Comparison of ENCODE assay signal across 8 cellular contexts in the genomic region with DNA sequence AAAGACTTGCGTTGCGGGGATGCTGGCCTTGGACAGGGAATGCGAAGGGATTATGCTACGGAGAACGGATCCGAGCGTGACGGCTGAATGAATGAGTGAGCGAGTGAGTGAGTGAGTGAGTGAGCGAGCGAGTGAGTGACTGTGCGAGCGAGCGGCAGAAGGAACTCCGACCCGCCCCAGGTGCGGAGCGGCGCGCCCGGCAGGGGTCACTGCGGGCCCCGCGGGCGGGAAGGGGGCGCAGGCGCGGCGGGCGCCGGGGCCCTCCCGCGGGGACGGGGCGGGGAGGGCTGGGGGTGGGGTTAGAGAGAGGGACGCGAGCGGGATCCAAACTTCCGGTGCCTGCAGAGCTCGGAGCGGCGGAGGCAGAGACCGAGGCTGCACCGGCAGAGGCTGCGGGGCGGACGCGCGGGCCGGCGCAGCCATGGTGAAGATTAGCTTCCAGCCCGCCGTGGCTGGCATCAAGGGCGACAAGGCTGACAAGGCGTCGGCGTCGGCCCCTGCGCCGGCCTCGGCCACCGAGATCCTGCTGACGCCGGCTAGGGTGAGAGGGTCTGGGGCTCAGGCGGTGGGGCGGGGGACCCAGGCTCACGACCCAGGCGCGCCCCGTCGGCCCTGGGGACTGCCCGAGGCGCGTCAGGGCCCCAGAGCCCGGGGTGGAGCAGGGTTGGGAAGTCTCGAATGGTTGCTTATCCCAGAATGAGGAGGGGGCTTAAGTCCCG. TPM values are rescaled to one million over a fixed set of nuclear protein-coding genes. Genes with fewer than 3 reads are reported as not detected.
A peak's percentile ranks its signal among the peaks of the same experiment; 100 is the strongest.
DNase-seq lines count a peak whose midpoint lies in the region; ATAC-seq, FAIRE-seq and TF ChIP-seq lines count a peak whose summit lies in the region.

Gene ITM2C (plus strand): TSS at position 338 of the 719 bp plus-strand sequence. CDS start 84 bp downstream, at position 422.

- no peak for TF ChIP-seq CTCF in astrocyte (IDR thresholded peaks at IDR 0.05; ENCODE audit: insufficient read depth, low read depth, low read length)
- TF ChIP-seq CTCF in gastrocnemius medialis (IDR thresholded peaks at IDR 0.05 in 4 of 5, conservative IDR thresholded peaks at IDR 0.05 in 1 of 5): peak in 2 of 5 experiments; percentile 11 to 19

- DNase-seq in LHCN-M2 (ENCODE audit: low read depth) (peak; percentile 39), astrocyte (ENCODE audit: low read depth) (peak; percentile 25), hippocampal formation (lab: John Stamatoyannopoulos, UW) (peak; percentile 38 to 63), gastrocnemius medialis (no peak), NCI-H128 (lab: John Stamatoyannopoulos, UW; ENCODE audit: unreplicated experiment) (no peak)

- no peak for TF ChIP-seq POLR2A in gastrocnemius medialis (IDR thresholded peaks at IDR 0.05)

- no peak within 1 kb of the TSS for H3K27ac ChIP-seq in astrocyte (ENCODE audit: low read depth, low read length)
- H3K27ac ChIP-seq in gastrocnemius medialis: peak within 1 kb of the TSS in 3 of 4 donors; percentile 5 to 38 (median 26)

- peaks cover 43% of the 10 kb centered on the region for H3K4me1 ChIP-seq in ES-I3 (ENCODE audit: insufficient read depth, low read length)
- H3K4me1 ChIP-seq in astrocyte (ENCODE audit: insufficient read depth, low read length): peaks cover 33% of the 10 kb centered on the region
- no peaks in the 10 kb centered on the region for H3K4me1 ChIP-seq in gastrocnemius medialis

- H3K4me2 ChIP-seq in astrocyte (ENCODE audit: low read length): peak within 1 kb of the TSS; percentile 93

- peak; percentile 54 for ATAC-seq in GM21786 (IDR thresholded peaks at IDR 0.05; ENCODE audit: unreplicated experiment)
- ATAC-seq in gastrocnemius medialis: peak; percentile 34 to 54

- peaks cover 26% of the 10 kb centered on the region for H3K27me3 Mint-ChIP-seq in astrocyte (ENCODE audit: low read depth, unreplicated experiment)

- H3K9me3 ChIP-seq in ES-I3 (ENCODE audit: control insufficient read depth, insufficient read depth, low read length) (no peaks in the 10 kb centered on the region), astrocyte (ENCODE audit: insufficient read depth, low read depth, low read length) (no peaks in the 10 kb centered on the region), gastrocnemius medialis (no peaks in the 10 kb centered on the region)

- intact Hi-C loops in T-helper 2 cell treated with Interferon-gamma antibody and Interleukin-4, amounts not matched to agents 100 ng/mL and 5 ng/mL, for 36 hours (cut with micrococcal nuclease): loop anchor here (2.0 to 5.0 kb wide), 2 partner anchors 60 to 118 kb away; partner anchors contain the start of gene GPR55
- intact Hi-C loops in gastrocnemius medialis (cut with DNase I; ENCODE audit: low total_unique reads): no loop called here

- peaks cover 35% of the 10 kb centered on the region for H4K20me1 ChIP-seq in astrocyte (ENCODE audit: insufficient read depth, low read length)

- H3K9me3 Mint-ChIP-seq in astrocyte (ENCODE audit: unreplicated experiment): no peaks in the 10 kb centered on the region

- H3K27me3 ChIP-seq in astrocyte (ENCODE audit: insufficient read depth, low read length) (peaks cover 19% of the 10 kb centered on the region), gastrocnemius medialis (peaks cover 2 to 26% (median 20%) of the 10 kb centered on the region in 3 donors)

- peaks cover 31% of the 10 kb centered on the region for H3K4me1 Mint-ChIP-seq in astrocyte (ENCODE audit: low read depth, unreplicated experiment)

- peak within 1 kb of the TSS; percentile 88 for H3K9ac ChIP-seq in ES-I3 (ENCODE audit: low read depth, low read length)
- H3K9ac ChIP-seq in astrocyte (ENCODE audit: low read length): peak within 1 kb of the TSS; percentile 73

- peak within 1 kb of the TSS; percentile 67 for H3K4me3 ChIP-seq in astrocyte (ENCODE audit: insufficient read depth, low read depth, low read length)
- peak within 1 kb of the TSS; percentile 59 to 77 (median 67) for H3K4me3 ChIP-seq in gastrocnemius medialis

- peak within 1 kb of the TSS; percentile 91 for H3K4me3 Mint-ChIP-seq in astrocyte (ENCODE audit: unreplicated experiment)

- peak within 1 kb of the TSS; percentile 69 for H3K27ac Mint-ChIP-seq in astrocyte (ENCODE audit: unreplicated experiment)

- H2AFZ ChIP-seq in astrocyte (ENCODE audit: low read depth, low read length): peak within 1 kb of the TSS; percentile 92

- in situ Hi-C loops in gastrocnemius medialis (cut with MboI; ENCODE audit: low sequenced_read_pairs in 4 of 4): no loop called here

- peaks cover 20% of the 10 kb centered on the region for H3K79me2 ChIP-seq in astrocyte (ENCODE audit: insufficient read depth, low read length)

- no peaks in the 10 kb centered on the region for H3K36me3 ChIP-seq in ES-I3 (ENCODE audit: insufficient read depth, low read length)
- H3K36me3 ChIP-seq in astrocyte (ENCODE audit: insufficient read depth, low read length): no peaks in the 10 kb centered on the region
- no peaks in the 10 kb centered on the region for H3K36me3 ChIP-seq in gastrocnemius medialis

- H3K36me3 Mint-ChIP-seq in astrocyte (ENCODE audit: low read depth, unreplicated experiment): peaks cover 3% of the 10 kb centered on the region

- FAIRE-seq in astrocyte (lab: Jason Lieb, UNC): no peak

RNA-seq across cellular contexts. Expression of gene ITM2C, which starts in this region (rescaled TPM):
- total RNA-seq in LHCN-M2 (2014; rRNA removed) (24.0 and 29.0 TPM in 2 replicates), astrocyte (458 and 582 TPM in 2 replicates), gastrocnemius medialis (10 to 100 TPM in 3 of 4 donors, 1 to 10 TPM in 1; 4.9 to 11.2 (median 10.8) TPM)
- 64.2 TPM for polyA plus RNA-seq in LHCN-M2 (2012)
- total RNA-seq in T-helper 2 cell treated with Interferon-gamma antibody and Interleukin-4, amounts not matched to agents 100 ng/mL and 5 ng/mL, for 36 hours: 15.8 and 16.7 TPM in 2 replicates

Comparison
In these comparisons a context has a peak if more than half of its experiments do, and no peak if none do; other contexts are left out.
1. RNA of gene ITM2C (total RNA-seq): 458 to 582 TPM in astrocyte; 24.0 to 29.0 TPM in LHCN-M2, 15.8 to 16.7 TPM in T-helper 2 cell treated with Interferon-gamma antibody and Interleukin-4, amounts not matched to agents 100 ng/mL and 5 ng/mL, for 36 hours and 4.9 to 11.2 TPM in gastrocnemius medialis; every median in the first group is over 10 times any median in the second.
2. DNase-seq: peak in LHCN-M2 (single experiment), astrocyte (single experiment) and hippocampal formation (2 of 2); none in gastrocnemius medialis (0 of 2) and NCI-H128 (single experiment).